ENCODE assay signal across 8 cellular contexts in genomic region chr16:21301168-21301894, GRCh38. TPM values are rescaled to one million over a fixed set of nuclear protein-coding genes. Genes with fewer than 3 reads are reported as not detected.
DNase-seq lines count a peak whose midpoint lies in the region; ATAC-seq and TF ChIP-seq lines count a peak whose summit lies in the region.

No MANE protein-coding gene starts in this region.

- no peaks in the 10 kb centered on the region for H3K9me3 Mint-ChIP-seq in natural killer cell

- H3K4me3 ChIP-seq in fibroblast of lung (replicated peaks in 1 of 4; ENCODE audit: control extremely low read depth in 1 of 4, insufficient read depth in 1 of 4, low read depth in 3 of 4, low read length in 4 of 4), result peak overlapping the region; percentile 60 to 84 (median 69)
- peak overlapping the region; percentile 33 to 74 (median 61) for H3K4me3 ChIP-seq in upper lobe of left lung

- TF ChIP-seq POLR2A in upper lobe of left lung (IDR thresholded peaks at IDR 0.05), result peak in 1 of 4 donors; percentile 42

- H3K27me3 ChIP-seq in fibroblast of lung (ENCODE audit: control insufficient read depth, insufficient read depth, low read length), result no peaks in the 10 kb centered on the region
- no peaks in the 10 kb centered on the region for H3K27me3 ChIP-seq in upper lobe of left lung

- peaks cover 18 to 19% of the 10 kb centered on the region in 2 donors for H3K4me1 Mint-ChIP-seq in natural killer cell

- DNase-seq in COLO829 (ENCODE audit: low spot score), result peak; percentile 77
- DNase-seq in NCI-H748 (lab: John Stamatoyannopoulos, UW; ENCODE audit: unreplicated experiment), result peak; percentile 73
- DNase-seq in activated CD8-positive, alpha-beta memory T cell treated with anti-CD3 and anti-CD28 coated beads, Interleukin-2, amount 50 U/mL, for 4 hours, result peak; percentile 21
- DNase-seq in fibroblast of lung (ENCODE audit: low read depth in 2 of 2), result peak; percentile 57 to 65
- DNase-seq in natural killer cell, result no peak
- peak; percentile 82 to 94 for DNase-seq in upper lobe of left lung

- peaks cover 42 to 65% of the 10 kb centered on the region in 2 donors for H3K27me3 Mint-ChIP-seq in natural killer cell (ENCODE audit: low read depth in 2 of 2)

- no peak overlapping the region for H3K27ac Mint-ChIP-seq in natural killer cell

- peak overlapping the region; percentile 47 for H3K9ac ChIP-seq in fibroblast of lung (ENCODE audit: insufficient read depth, low read length)

- H3K4me2 ChIP-seq in fibroblast of lung (ENCODE audit: extremely low read depth, insufficient read depth, low read length), result peak overlapping the region; percentile 85

- H3K36me3 ChIP-seq in fibroblast of lung (ENCODE audit: control insufficient read depth, insufficient read depth, low read length), result no peaks in the 10 kb centered on the region
- no peaks in the 10 kb centered on the region for H3K36me3 ChIP-seq in upper lobe of left lung

- intact Hi-C loops in natural killer cell (cut with micrococcal nuclease), result no loop called here

- H4K20me1 ChIP-seq in fibroblast of lung (ENCODE audit: control insufficient read depth, extremely low read depth, insufficient read depth, low read length), result no peaks in the 10 kb centered on the region

- H3K27ac ChIP-seq in fibroblast of lung (ENCODE audit: insufficient read depth, low read length) (peak overlapping the region; percentile 57), upper lobe of left lung (peak overlapping the region; percentile 62 to 78 (median 72))

- H3K4me3 Mint-ChIP-seq in natural killer cell, result peak overlapping the region; percentile 87

- peak; percentile 71 for ATAC-seq in GM19395 (IDR thresholded peaks at IDR 0.05; ENCODE audit: unreplicated experiment)
- ATAC-seq in HG03520 (IDR thresholded peaks at IDR 0.05; ENCODE audit: unreplicated experiment), result peak; percentile 48
- peak in 1 of 3 donors; percentile 48 for ATAC-seq in natural killer cell
- peak; percentile 90 to 92 for ATAC-seq in upper lobe of left lung (ENCODE audit: low FRiP score in 2 of 2)

- H3K9me3 ChIP-seq in fibroblast of lung (ENCODE audit: control insufficient read depth, insufficient read depth, low read depth, low read length) (no peaks in the 10 kb centered on the region), upper lobe of left lung (no peaks in the 10 kb centered on the region)

- TF ChIP-seq EP300 in upper lobe of left lung (IDR thresholded peaks at IDR 0.05), result no peak

- H3K79me2 ChIP-seq in fibroblast of lung (ENCODE audit: control insufficient read depth, insufficient read depth, low read length), result peaks cover 4% of the 10 kb centered on the region

- peak overlapping the region; percentile 85 for H2AFZ ChIP-seq in fibroblast of lung (ENCODE audit: low read length)

- peak in 1 of 2 donors; percentile 21 for TF ChIP-seq CTCF in fibroblast of lung (conservative IDR thresholded peaks at IDR 0.05 in 1 of 2, IDR thresholded peaks at IDR 0.05 in 1 of 2; ENCODE audit: low read depth in 1 of 2, low read length in 2 of 2)
- no peak for TF ChIP-seq CTCF in natural killer cell (IDR thresholded peaks at IDR 0.05)
- TF ChIP-seq CTCF in upper lobe of left lung (IDR thresholded peaks at IDR 0.05), result peak in 3 of 6 experiments; percentile 33 to 38 (median 34)

- H3K4me1 ChIP-seq in fibroblast of lung (ENCODE audit: control insufficient read depth, extremely low read depth, insufficient read depth, low read length) (peaks cover 5% of the 10 kb centered on the region), upper lobe of left lung (peaks cover 9 to 23% (median 22%) of the 10 kb centered on the region in 4 donors)

- H3K36me3 Mint-ChIP-seq in natural killer cell, result no peaks in the 10 kb centered on the region

- WGBS in upper lobe of left lung, 2 donors, result 0 to 1% methylated on average over 29 to 47 of the region's 60 CpGs

RNA-seq across cellular contexts. Expression of gene CRYM, which starts 23.2 kb away (rescaled TPM):
- 0.26 and 0.50 TPM in 2 replicates for total RNA-seq in fibroblast of lung
- 0.06 and 0.30 TPM in 2 replicates for polyA plus RNA-seq in fibroblast of lung
- polyA plus RNA-seq in fibroblast of lung (2012), result 0.69 TPM in 1 of 2 replicates, not detected in the other
- not detected in 2 replicates for polyA minus RNA-seq in fibroblast of lung (ENCODE audit: low replicate concordance)
- total RNA-seq in natural killer cell, result not detected
- 10 to 100 TPM in 2 of 6 donors, 1 to 10 TPM in 4; 2.0 to 18.6 (median 7.8) TPM for total RNA-seq in upper lobe of left lung
